Comparison of ENCODE assay signal across 8 cellular contexts in genomic region chr21:31660134-31660565, GRCh38. TPM values are rescaled to one million over a fixed set of nuclear protein-coding genes. Genes with fewer than 3 reads are reported as not detected.
DNase-seq lines count a peak whose midpoint lies in the region; ATAC-seq, FAIRE-seq and TF ChIP-seq lines count a peak whose summit lies in the region.

No MANE protein-coding gene starts in this region.

- ATAC-seq in A549, result peak; percentile 19 to 60; a peak in 5 of 6 replicates
- peak; percentile 26 for ATAC-seq in HG02840 (IDR thresholded peaks at IDR 0.05; ENCODE audit: low FRiP score, unreplicated experiment)
- ATAC-seq in stimulated activated naive B cell treated with anti-CD40 and anti-IgM and Interleukin-4, amounts not matched to agents 10 μg/mL and 1 μg/mL and 100 μg/mL, for 72 hours (replicated peaks), result peak; percentile 38 to 40

- H3K4me1 ChIP-seq in A549 (peaks cover 22% of the 10 kb centered on the region; the same call in 2 of the 3 replicates), breast epithelium (peaks cover 0 to 6% of the 10 kb centered on the region in 2 donors)

- H3K27ac ChIP-seq in A549 (peak overlapping the region; percentile 93 to 98), breast epithelium (peak overlapping the region; percentile 85 to 96)

- peak overlapping the region; percentile 82 for H3K4me2 ChIP-seq in A549

- H3K27me3 ChIP-seq in breast epithelium, result no peaks in the 10 kb centered on the region

- CTCF ChIA-PET in A549 (lab: Yijun Ruan, JAX), result no interaction called here

- TF ChIP-seq EP300 in A549 (IDR thresholded peaks at IDR 0.05), result no peak

- H3K4me1 Mint-ChIP-seq in stimulated activated naive B cell treated with anti-CD40 and anti-IgM and Interleukin-4, amounts not matched to agents 10 μg/mL and 1 μg/mL and 100 μg/mL, for 72 hours, result peaks cover 13 to 54% of the 10 kb centered on the region in 2 donors

- H3K9me3 ChIP-seq in A549, result no peaks in the 10 kb centered on the region
- no peaks in the 10 kb centered on the region for H3K9me3 ChIP-seq in breast epithelium

- 3% methylated on average over 17 of the region's 26 CpGs for WGBS in A549 (ENCODE audit: missing lambda C conversion rate)

- FAIRE-seq in A549 (lab: Jason Lieb, UNC), result no peak

- peak overlapping the region; percentile 88 for H3K27ac Mint-ChIP-seq in stimulated activated naive B cell treated with anti-CD40 and anti-IgM and Interleukin-4, amounts not matched to agents 10 μg/mL and 1 μg/mL and 100 μg/mL, for 72 hours

- no peak for TF ChIP-seq CTCF in A549 (IDR thresholded peaks at IDR 0.05)
- no peak for TF ChIP-seq CTCF in GM12865 (IDR thresholded peaks at IDR 0.05; ENCODE audit: insufficient read depth, low read depth, low read length, missing control alignments)
- no peak for TF ChIP-seq CTCF in breast epithelium (IDR thresholded peaks at IDR 0.05)

- H3K36me3 Mint-ChIP-seq in stimulated activated naive B cell treated with anti-CD40 and anti-IgM and Interleukin-4, amounts not matched to agents 10 μg/mL and 1 μg/mL and 100 μg/mL, for 72 hours, result peaks cover 10 to 21% of the 10 kb centered on the region in 2 donors

- peak overlapping the region; percentile 80 for H3K4me3 ChIP-seq in A549
- peak overlapping the region; percentile 87 for H3K4me3 ChIP-seq in GM12865 (ENCODE audit: low read depth, low read length)
- peak overlapping the region; percentile 84 to 96 (median 86) for H3K4me3 ChIP-seq in breast epithelium

- no peaks in the 10 kb centered on the region for H3K9me3 Mint-ChIP-seq in stimulated activated naive B cell treated with anti-CD40 and anti-IgM and Interleukin-4, amounts not matched to agents 10 μg/mL and 1 μg/mL and 100 μg/mL, for 72 hours

- POLR2A ChIA-PET in A549 (lab: Yijun Ruan, JAX), result no interaction called here

- TF ChIP-seq RAD21 in A549 (conservative IDR thresholded peaks at IDR 0.05 in 1 of 2, IDR thresholded peaks at IDR 0.05 in 1 of 2), result no peak

- no peaks in the 10 kb centered on the region for H3K36me3 ChIP-seq in breast epithelium

- intact Hi-C loops in breast epithelium (cut with DNase I; ENCODE audit: low total_unique reads), result no loop called here

- peaks cover 0 to 5% of the 10 kb centered on the region in 2 donors for H3K27me3 Mint-ChIP-seq in stimulated activated naive B cell treated with anti-CD40 and anti-IgM and Interleukin-4, amounts not matched to agents 10 μg/mL and 1 μg/mL and 100 μg/mL, for 72 hours

- TF ChIP-seq POLR2A in A549 (IDR thresholded peaks at IDR 0.05; ENCODE audit: low read length), result no peak
- no peak for TF ChIP-seq POLR2A in breast epithelium (IDR thresholded peaks at IDR 0.05)

- peak overlapping the region; percentile 89 to 94 for H3K4me3 Mint-ChIP-seq in stimulated activated naive B cell treated with anti-CD40 and anti-IgM and Interleukin-4, amounts not matched to agents 10 μg/mL and 1 μg/mL and 100 μg/mL, for 72 hours

- peak in 1 of 2 experiments; percentile 7 for DNase-seq in A549 (ENCODE audit: low read depth in 1 of 2, low spot score in 1 of 2)
- peak; percentile 43 for DNase-seq in GM12865 (ENCODE audit: low read depth)
- DNase-seq in NCI-H345 (lab: John Stamatoyannopoulos, UW), result peak; percentile 60
- no peak for DNase-seq in breast epithelium (ENCODE audit: low spot score in 2 of 2)
- peak; percentile 41 for DNase-seq in kidney tubule cell (ENCODE audit: low spot score)
- DNase-seq in stimulated activated naive B cell treated with anti-CD40 and anti-IgM and Interleukin-4, amounts not matched to agents 10 μg/mL and 1 μg/mL and 100 μg/mL, for 72 hours, result peak; percentile 27
- no peak for DNase-seq in NOMO-1 (lab: John Stamatoyannopoulos, UW; ENCODE audit: unreplicated experiment in 2 of 2)

TF ChIP-seq in A549, 52 proteins besides CTCF, POLR2A, EP300 and RAD21:
- TF ChIP-seq TFCP2L1 (CRISPR knock-in tag; IDR thresholded peaks at IDR 0.05) (no peak), FOXS1 (CRISPR knock-in tag; IDR thresholded peaks at IDR 0.05) (no peak), MAZ (IDR thresholded peaks at IDR 0.05; ENCODE audit: borderline replicate concordance, low read depth, low read length) (no peak), HES2 (IDR thresholded peaks at IDR 0.05) (no peak), HOXA7 (CRISPR knock-in tag; IDR thresholded peaks at IDR 0.05) (no peak)

RNA-seq across cellular contexts. Expression of gene SOD1, which starts 0.7 kb away (rescaled TPM):
- polyA plus RNA-seq in A549 (2011; rRNA removed), result 355 and 488 TPM in 2 replicates
- polyA plus RNA-seq in A549 (2012; cell fraction: cytosol; rRNA removed), result 427 and 610 TPM in 2 replicates
- 188 and 226 TPM in 2 replicates for polyA plus RNA-seq in A549 (2012; cell fraction: nucleus; rRNA removed)
- 551 to 579 TPM (median 577 TPM) in 3 replicates for polyA plus RNA-seq in A549 (2017; fragmentation: RNase III; extraction: RNeasy Plus Mini Kit Qiagen cat#74134 plus additional on column Dnase treatment)
- 104 and 106 TPM in 2 replicates for polyA minus RNA-seq in A549 (2011; rRNA and poly(A)+ RNA removed)
- total RNA-seq in breast epithelium, result 100 to 1,000 TPM; 214 to 314 (median 218) TPM

Comparison
In these comparisons a context has a peak if more than half of its experiments do, and no peak if none do; other contexts are left out.
1. DNase-seq: peak in GM12865 (single experiment), NCI-H345 (single experiment), kidney tubule cell (single experiment) and stimulated activated naive B cell treated with anti-CD40 and anti-IgM and Interleukin-4, amounts not matched to agents 10 μg/mL and 1 μg/mL and 100 μg/mL, for 72 hours (single experiment); none in breast epithelium (0 of 2) and NOMO-1 (0 of 2).
2. Peak in every context shown above with its lines, with median percentiles within 50 percentile points of each other: ATAC-seq and H3K4me3 ChIP-seq.